In genomic region chr2:67096886-67097285, GRCh38 we compare ENCODE assay signal across 5 cellular contexts.
"Had no signal": no experiment of that assay in that cellular context is flagged by ENCODE, and none has a peak within 500 bp of the region (broad histone marks: within the 10 kb centered on the region; RNA-seq: fewer than 3 reads in every experiment).

No MANE protein-coding gene starts in this region.

- H3K4me3 ChIP-seq: GM23338, K562 had no signal

- DNase-seq: H9, HCEC 1CT, IMR-90 had no signal

- H2AFZ ChIP-seq: GM23338 had no signal

- H3K4me2 ChIP-seq: GM23338 had no signal
